Comparison of ENCODE assay signal across 17 cellular contexts in the genomic region with DNA sequence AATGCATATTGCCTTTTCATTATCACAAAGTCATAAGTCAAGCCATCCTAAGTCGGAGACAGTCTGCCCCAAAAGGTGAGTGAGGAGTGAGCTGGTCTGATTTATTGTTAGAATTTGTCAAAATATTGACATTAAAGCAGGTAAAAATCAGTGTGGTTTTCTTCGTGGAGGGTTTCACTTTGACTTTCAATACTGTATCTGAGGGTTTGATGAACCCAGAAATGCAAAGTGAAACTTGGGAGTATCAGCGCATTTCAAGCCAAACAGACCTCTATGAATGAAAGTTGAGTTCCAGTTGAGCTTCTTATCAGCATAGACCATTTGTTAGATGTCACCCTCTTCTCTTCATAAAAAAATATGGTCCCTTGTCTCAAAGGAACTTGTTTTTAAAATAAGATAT. TPM values are rescaled to one million over a fixed set of nuclear protein-coding genes. Genes with fewer than 3 reads are reported as not detected.
DNase-seq lines count a peak whose midpoint lies in the region; ATAC-seq, FAIRE-seq and TF ChIP-seq lines count a peak whose summit lies in the region.
"Had no signal": no experiment of that assay in that cellular context is flagged by ENCODE, and none has a peak within 500 bp of the region (broad histone marks: within the 10 kb centered on the region; RNA-seq: fewer than 3 reads in every experiment).

No MANE protein-coding gene starts in this region.

- H3K4me1 Mint-ChIP-seq in effector memory CD8-positive, alpha-beta T cell (ENCODE audit: low read depth in 2 of 2): peaks cover 46 to 50% of the 10 kb centered on the region in 2 donors

- in situ Hi-C loops in gastrocnemius medialis (cut with MboI; ENCODE audit: low sequenced_read_pairs in 4 of 4): no loop called here

- peaks cover 57% of the 10 kb centered on the region for H3K4me1 ChIP-seq in OCI-LY3 (ENCODE audit: low read length)
- peaks cover 0 to 16% (median 11%) of the 10 kb centered on the region in 4 donors for H3K4me1 ChIP-seq in upper lobe of left lung
- no peaks in the 10 kb centered on the region for H3K4me1 ChIP-seq in gastrocnemius medialis

- H3K27ac Mint-ChIP-seq in effector memory CD8-positive, alpha-beta T cell: peak overlapping the region; percentile 96 to 99

- H3K36me3 Mint-ChIP-seq in effector memory CD8-positive, alpha-beta T cell (ENCODE audit: insufficient read depth): peaks cover 31% of the 10 kb centered on the region

- H3K27me3 Mint-ChIP-seq in effector memory CD8-positive, alpha-beta T cell: no peaks in the 10 kb centered on the region

- no peaks in the 10 kb centered on the region for H3K79me2 ChIP-seq in OCI-LY3 (ENCODE audit: low read length)

- no peak overlapping the region for H2AFZ ChIP-seq in OCI-LY3 (ENCODE audit: low read depth, low read length)

- peaks cover 0 to 1% of the 10 kb centered on the region in 2 donors for H3K9me3 Mint-ChIP-seq in effector memory CD8-positive, alpha-beta T cell

- H3K27me3 ChIP-seq in OCI-LY3 (ENCODE audit: low read depth, low read length) (peaks cover 69% of the 10 kb centered on the region), upper lobe of left lung (no peaks in the 10 kb centered on the region), gastrocnemius medialis (no peaks in the 10 kb centered on the region)
- H3K27me3 ChIP-seq: SJCRH30, testis had no signal

- intact Hi-C loops in gastrocnemius medialis (cut with DNase I; ENCODE audit: low total_unique reads): no loop called here

- H3K9me3 ChIP-seq in OCI-LY3 (ENCODE audit: insufficient read depth, low read length): no peaks in the 10 kb centered on the region
- H3K9me3 ChIP-seq in upper lobe of left lung: no peaks in the 10 kb centered on the region
- H3K9me3 ChIP-seq in gastrocnemius medialis: no peaks in the 10 kb centered on the region
- H3K9me3 ChIP-seq: SJCRH30, testis had no signal

- DNase-seq in GM12891 (ENCODE audit: insufficient read length, low spot score) (no peak), upper lobe of left lung (no peak), gastrocnemius medialis (no peak), NOMO-1 treated with dmso at 0.1 percent for 144 hours (lab: John Stamatoyannopoulos, UW; ENCODE audit: unreplicated experiment) (no peak)
- no peak for DNase-seq in effector memory CD8-positive, alpha-beta T cell
- DNase-seq: COR-L47, left ventricle myocardium superior, NCI-H1417 treated with DMSO at 0.1 percent for 48 hours, NCI-H526 treated with DMSO at 0.1 percent for 48 hours, SJCRH30, testis had no signal

- H3K4me3 Mint-ChIP-seq in effector memory CD8-positive, alpha-beta T cell: peak overlapping the region; percentile 57 to 63

- ATAC-seq in GM19438 (IDR thresholded peaks at IDR 0.05; ENCODE audit: low read depth, unreplicated experiment) (peak; percentile 49), upper lobe of left lung (ENCODE audit: low FRiP score in 2 of 2) (no peak), gastrocnemius medialis (no peak), HG02571 (IDR thresholded peaks at IDR 0.05; ENCODE audit: unreplicated experiment) (no peak)
- ATAC-seq in effector memory CD8-positive, alpha-beta T cell (replicated peaks): no peak
- ATAC-seq: HCT116, HepG2, left ventricle myocardium superior had no signal

- TF ChIP-seq CTCF in OCI-LY3 (IDR thresholded peaks at IDR 0.05; ENCODE audit: low read depth, low read length) (no peak), upper lobe of left lung (IDR thresholded peaks at IDR 0.05) (no peak), gastrocnemius medialis (IDR thresholded peaks at IDR 0.05 in 4 of 5, conservative IDR thresholded peaks at IDR 0.05 in 1 of 5) (no peak)

- TF ChIP-seq EP300 in upper lobe of left lung (IDR thresholded peaks at IDR 0.05): no peak

- no peak overlapping the region for H3K27ac ChIP-seq in OCI-LY3 (ENCODE audit: low read length)
- H3K27ac ChIP-seq in upper lobe of left lung: no peak overlapping the region
- H3K27ac ChIP-seq in gastrocnemius medialis: no peak overlapping the region
- H3K27ac ChIP-seq: SJCRH30, testis, VCaP had no signal

- H3K4me2 ChIP-seq in OCI-LY3 (ENCODE audit: low read length): peak overlapping the region; percentile 70

- FAIRE-seq in GM12891 (lab: Jason Lieb, UNC): peak; percentile 78
- FAIRE-seq: HepG2 had no signal

- 71 to 77% methylated on average over 3 of the region's 3 CpGs for WGBS in upper lobe of left lung, 2 donors

- H3K36me3 ChIP-seq in OCI-LY3 (replicated peaks; ENCODE audit: low read depth, low read length) (no peaks in the 10 kb centered on the region), upper lobe of left lung (no peaks in the 10 kb centered on the region), gastrocnemius medialis (no peaks in the 10 kb centered on the region)
- H3K36me3 ChIP-seq: SJCRH30 had no signal

- H3K4me3 ChIP-seq in OCI-LY3 (ENCODE audit: low read length): peak overlapping the region; percentile 46
- no peak overlapping the region for H3K4me3 ChIP-seq in upper lobe of left lung
- H3K4me3 ChIP-seq in gastrocnemius medialis: no peak overlapping the region
- H3K4me3 ChIP-seq: SJCRH30, testis had no signal

- TF ChIP-seq POLR2A in GM12891 (IDR thresholded peaks at IDR 0.05; ENCODE audit: low read depth, low read length): no peak
- no peak for TF ChIP-seq POLR2A in upper lobe of left lung (IDR thresholded peaks at IDR 0.05)
- TF ChIP-seq POLR2A in gastrocnemius medialis (IDR thresholded peaks at IDR 0.05): no peak

- no peak overlapping the region for H3K9ac ChIP-seq in OCI-LY3 (ENCODE audit: low read length)

- H4K20me1 ChIP-seq in OCI-LY3 (ENCODE audit: insufficient read depth, low read length): no peaks in the 10 kb centered on the region

TF ChIP-seq in GM12891, 5 proteins besides CTCF, POLR2A, EP300 and RAD21:
- TF ChIP-seq TAF1 (IDR thresholded peaks at IDR 0.05; ENCODE audit: low read depth, low read length) (no peak), POU2F2 (IDR thresholded peaks at IDR 0.05; ENCODE audit: low read depth, low read length) (no peak), POLR2AphosphoS5 (IDR thresholded peaks at IDR 0.05; ENCODE audit: low read depth, low read length) (no peak), SPI1 (IDR thresholded peaks at IDR 0.05; ENCODE audit: low read depth, low read length) (no peak), PAX5 (IDR thresholded peaks at IDR 0.05; ENCODE audit: insufficient read depth, low read length, severe bottlenecking) (no peak)
TF ChIP-seq in GM12891: peak in this region for 0.

RNA-seq across cellular contexts. Expression of a gene that starts 21.7 kb away (rescaled TPM):
- polyA plus RNA-seq in GM12891 (2012; ENCODE audit: low read depth, missing spikeins): 20.2 TPM
- 10 to 100 TPM; 27.3 to 71.2 (median 56.6) TPM for total RNA-seq in upper lobe of left lung
- 1 to 10 TPM; 2.5 to 6.6 (median 4.0) TPM for total RNA-seq in gastrocnemius medialis
